Comparison of ENCODE assay signal across 1 cellular context in genomic region chr21:42145569-42146250, GRCh38.
TF ChIP-seq lines count a peak whose summit lies in the region.

No MANE protein-coding gene starts in this region.

TF ChIP-seq in IMR-90, 13 proteins besides CTCF, POLR2A, EP300 and RAD21:
- TF ChIP-seq BHLHE40 (IDR thresholded peaks at IDR 0.05; ENCODE audit: low read depth, low read length) (no peak), RCOR1 (IDR thresholded peaks at IDR 0.05; ENCODE audit: insufficient replicate concordance, low read length) (no peak), FOS (IDR thresholded peaks at IDR 0.05; ENCODE audit: low read depth, low read length) (no peak), CEBPB (IDR thresholded peaks at IDR 0.05; ENCODE audit: low read depth, low read length) (no peak), RFX5 (IDR thresholded peaks at IDR 0.05; ENCODE audit: low read depth, low read length) (no peak), MXI1 (IDR thresholded peaks at IDR 0.05; ENCODE audit: borderline replicate concordance, low read depth, low read length) (no peak), SMC3 (IDR thresholded peaks at IDR 0.05; ENCODE audit: low read depth, low read length) (peak; percentile 83)
